ENCODE assay signal across 17 cellular contexts in genomic region chr11:3989891-3990290, GRCh38.
A peak's percentile ranks its signal among the peaks of the same experiment; 100 is the strongest.
DNase-seq lines count a peak whose midpoint lies in the region; ATAC-seq and TF ChIP-seq lines count a peak whose summit lies in the region.
"Had no signal": no experiment of that assay in that cellular context is flagged by ENCODE, and none has a peak within 500 bp of the region (broad histone marks: within the 10 kb centered on the region; RNA-seq: fewer than 3 reads in every experiment).

No MANE protein-coding gene starts in this region.

- no peak for TF ChIP-seq POLR2A in esophagus squamous epithelium (IDR thresholded peaks at IDR 0.05)
- TF ChIP-seq POLR2A in gastroesophageal sphincter (IDR thresholded peaks at IDR 0.05) = no peak

- H3K79me2 ChIP-seq in mammary epithelial cell (ENCODE audit: insufficient read depth, low read length) = peaks cover 39% of the 10 kb centered on the region

- DNase-seq in CD4-positive, alpha-beta T cell = no peak
- peak; percentile 28 for DNase-seq in GM13976 (ENCODE audit: low spot score)
- no peak for DNase-seq in T-helper 2 cell treated with Interferon-gamma antibody and Interleukin-4, amounts not matched to agents 5 μg/mL and 100 μg/mL, for 36 hours (ENCODE audit: low spot score)
- DNase-seq in esophagus squamous epithelium (lab: John Stamatoyannopoulos, UW) = no peak
- DNase-seq in lower lobe of right lung = no peak
- DNase-seq in mammary epithelial cell = no peak
- no peak for DNase-seq in middle frontal gyrus (ENCODE audit: extremely low spot score, low spot score)
- DNase-seq: activated CD4-positive, alpha-beta T cell treated with anti-CD3 and anti-CD28 coated beads, Interleukin-2, amount 50 U/mL, for 1 hour; NCI-H1092; SJCRH30; stimulated activated CD4-positive, alpha-beta T cell treated with anti-CD3 and anti-CD28 coated beads, Interleukin-4, amount 100 ng/mL, for 1 hour; stimulated activated CD8-positive, alpha-beta memory T cell treated with anti-CD3 and anti-CD28 coated beads, Interleukin-4, amount 100 ng/mL, for 48 hours; T-helper 9 cell; thyroid gland had no signal

- peak overlapping the region; percentile 79 for H3K27ac Mint-ChIP-seq in CD4-positive, alpha-beta T cell
- H3K27ac Mint-ChIP-seq in T-helper 2 cell treated with Interferon-gamma antibody and Interleukin-4, amounts not matched to agents 5 μg/mL and 100 μg/mL, for 36 hours = peak overlapping the region; percentile 54
- H3K27ac Mint-ChIP-seq: endodermal cell had no signal

- no peaks in the 10 kb centered on the region for H3K27me3 ChIP-seq in CD4-positive, alpha-beta T cell (ENCODE audit: control insufficient read depth, insufficient read depth, low read length)
- H3K27me3 ChIP-seq in esophagus squamous epithelium (no peaks in the 10 kb centered on the region), lower lobe of right lung (ENCODE audit: low read depth) (no peaks in the 10 kb centered on the region), gastroesophageal sphincter (no peaks in the 10 kb centered on the region), mammary epithelial cell (ENCODE audit: insufficient read depth, low read length) (no peaks in the 10 kb centered on the region)
- H3K27me3 ChIP-seq: SJCRH30, thyroid gland had no signal

- TF ChIP-seq CTCF in CD4-positive, alpha-beta T cell (IDR thresholded peaks at IDR 0.05) = no peak
- TF ChIP-seq CTCF in GM13976 (IDR thresholded peaks at IDR 0.05; ENCODE audit: borderline replicate concordance, control extremely low read depth, extremely low read depth, insufficient read depth, missing control alignments) = no peak
- no peak for TF ChIP-seq CTCF in esophagus squamous epithelium (IDR thresholded peaks at IDR 0.05)
- no peak for TF ChIP-seq CTCF in lower lobe of right lung (IDR thresholded peaks at IDR 0.05)
- TF ChIP-seq CTCF in gastroesophageal sphincter (IDR thresholded peaks at IDR 0.05) = no peak
- no peak for TF ChIP-seq CTCF in mammary epithelial cell (conservative IDR thresholded peaks at IDR 0.05 in 1 of 2, IDR thresholded peaks at IDR 0.05 in 1 of 2; ENCODE audit: extremely low read depth in 1 of 2, insufficient read depth in 1 of 2, low read depth in 1 of 2, low read length in 2 of 2)

- POLR2A ChIA-PET in CD4-positive, alpha-beta T cell (lab: Charles Lee) = interaction anchor here (0.7 to 2.6 kb wide), 7 partner anchors 11 to 149 kb away, joined by 3 to 16 read pairs (median 5); partner anchors contain the start of genes RHOG and STIM1

- no peak overlapping the region for H3K4me2 ChIP-seq in mammary epithelial cell (ENCODE audit: insufficient read depth, low read depth, low read length)

- no peaks in the 10 kb centered on the region for H3K27me3 Mint-ChIP-seq in CD4-positive, alpha-beta T cell
- no peaks in the 10 kb centered on the region for H3K27me3 Mint-ChIP-seq in T-helper 2 cell treated with Interferon-gamma antibody and Interleukin-4, amounts not matched to agents 5 μg/mL and 100 μg/mL, for 36 hours (ENCODE audit: low read depth)

- intact Hi-C loops in CD4-positive, alpha-beta T cell (cut with DNase I, micrococcal nuclease) = loop anchor here in 1 of 2 experiments (5.0 kb wide), 2 partner anchors 43 to 133 kb away; partner anchors contain the start of gene STIM1
- intact Hi-C loops in esophagus squamous epithelium (cut with DNase I) (no loop called here), lower lobe of right lung (cut with DNase I) (no loop called here), mammary epithelial cell (cut with micrococcal nuclease) (no loop called here)

- no peak overlapping the region for H2AFZ ChIP-seq in mammary epithelial cell (ENCODE audit: low read depth, low read length)

- no peak overlapping the region for H3K9ac ChIP-seq in mammary epithelial cell (ENCODE audit: insufficient read depth, low read length)

- CTCF ChIA-PET in CD4-positive, alpha-beta T cell (lab: Charles Lee) = interaction anchor here (1.1 to 2.8 kb wide), 2 partner anchors 53 to 134 kb away, joined by 3 to 10 read pairs; partner anchors contain the start of gene STIM1
- CTCF ChIA-PET in mammary epithelial cell (lab: Charles Lee; ENCODE audit: low non-redundant PET) = no interaction called here

- 53 to 57% methylated on average over 4 of the region's 4 CpGs for WGBS in esophagus squamous epithelium, 2 donors
- WGBS in gastroesophageal sphincter (ENCODE audit: low coverage in 1 of 2), 2 donors = 57 to 71% methylated on average over 4 of the region's 4 CpGs
- WGBS in mammary epithelial cell (ENCODE audit: low coverage, missing lambda C conversion rate) = 71% methylated on average over 4 of the region's 4 CpGs

- no peak overlapping the region for H3K27ac ChIP-seq in CD4-positive, alpha-beta T cell (ENCODE audit: low read depth, low read length)
- H3K27ac ChIP-seq in esophagus squamous epithelium = peak overlapping the region in 2 of 4 donors; percentile 64 to 68
- no peak overlapping the region for H3K27ac ChIP-seq in lower lobe of right lung
- peak overlapping the region in 2 of 4 donors; percentile 44 to 50 for H3K27ac ChIP-seq in gastroesophageal sphincter
- no peak overlapping the region for H3K27ac ChIP-seq in mammary epithelial cell (ENCODE audit: insufficient read depth, low read depth, low read length)
- H3K27ac ChIP-seq: HL-60, SJCRH30, thyroid gland had no signal

- in situ Hi-C loops in GM13976 (cut with MboI; ENCODE audit: low sequenced_read_pairs, unreplicated experiment) (no loop called here), mammary epithelial cell (cut with MboI; ENCODE audit: low sequenced_read_pairs in 2 of 2) (no loop called here)

- peaks cover 0 to 57% (median 17%) of the 10 kb centered on the region in 3 donors for H3K4me1 ChIP-seq in esophagus squamous epithelium
- no peaks in the 10 kb centered on the region for H3K4me1 ChIP-seq in lower lobe of right lung
- peaks cover 3 to 53% (median 11%) of the 10 kb centered on the region in 3 donors for H3K4me1 ChIP-seq in gastroesophageal sphincter
- H3K4me1 ChIP-seq in mammary epithelial cell (ENCODE audit: insufficient read depth, low read length) = no peaks in the 10 kb centered on the region
- H3K4me1 ChIP-seq: SJCRH30 had no signal

- dilution Hi-C loops in mammary epithelial cell (cut with HindIII; ENCODE audit: low sequenced_read_pairs) = no loop called here

- H3K4me3 ChIP-seq in esophagus squamous epithelium (peak overlapping the region in 3 of 4 donors; percentile 27 to 56 (median 29)), lower lobe of right lung (no peak overlapping the region), gastroesophageal sphincter (no peak overlapping the region), mammary epithelial cell (replicated peaks in 1 of 3; ENCODE audit: insufficient read depth in 1 of 3, low read depth in 2 of 3, low read length in 3 of 3) (no peak overlapping the region)
- H3K4me3 ChIP-seq: SJCRH30, thyroid gland had no signal

- H4K20me1 ChIP-seq in mammary epithelial cell (ENCODE audit: insufficient read depth, low read length) = no peaks in the 10 kb centered on the region

- H3K36me3 ChIP-seq in esophagus squamous epithelium = peaks cover 0 to 7% (median 0%) of the 10 kb centered on the region in 3 donors
- no peaks in the 10 kb centered on the region for H3K36me3 ChIP-seq in lower lobe of right lung
- no peaks in the 10 kb centered on the region for H3K36me3 ChIP-seq in gastroesophageal sphincter
- no peaks in the 10 kb centered on the region for H3K36me3 ChIP-seq in mammary epithelial cell (ENCODE audit: insufficient read depth, low read length)
- H3K36me3 ChIP-seq: SJCRH30, thyroid gland had no signal

- peaks cover 10% of the 10 kb centered on the region for H3K9me3 Mint-ChIP-seq in CD4-positive, alpha-beta T cell
- peaks cover 31% of the 10 kb centered on the region for H3K9me3 Mint-ChIP-seq in T-helper 2 cell treated with Interferon-gamma antibody and Interleukin-4, amounts not matched to agents 5 μg/mL and 100 μg/mL, for 36 hours

- no peak for TF ChIP-seq EP300 in gastroesophageal sphincter (IDR thresholded peaks at IDR 0.05)

- H3K4me3 Mint-ChIP-seq in CD4-positive, alpha-beta T cell = peak overlapping the region; percentile 36
- peak overlapping the region; percentile 55 for H3K4me3 Mint-ChIP-seq in T-helper 2 cell treated with Interferon-gamma antibody and Interleukin-4, amounts not matched to agents 5 μg/mL and 100 μg/mL, for 36 hours

- peaks cover 76% of the 10 kb centered on the region for H3K4me1 Mint-ChIP-seq in CD4-positive, alpha-beta T cell (ENCODE audit: low read depth)
- H3K4me1 Mint-ChIP-seq in T-helper 2 cell treated with Interferon-gamma antibody and Interleukin-4, amounts not matched to agents 5 μg/mL and 100 μg/mL, for 36 hours (ENCODE audit: low read depth) = peaks cover 40% of the 10 kb centered on the region

- peaks cover 52% of the 10 kb centered on the region for H3K36me3 Mint-ChIP-seq in CD4-positive, alpha-beta T cell (ENCODE audit: low read depth)
- H3K36me3 Mint-ChIP-seq in T-helper 2 cell treated with Interferon-gamma antibody and Interleukin-4, amounts not matched to agents 5 μg/mL and 100 μg/mL, for 36 hours (ENCODE audit: low read depth) = peaks cover 44% of the 10 kb centered on the region

- peak; percentile 77 for ATAC-seq in CD4-positive, alpha-beta T cell (ENCODE audit: poor library complexity)
- no peak for ATAC-seq in lower lobe of right lung
- ATAC-seq in gastroesophageal sphincter = no peak

- BruUV-seq in mammary epithelial cell (replicated peaks; lab: Mats Ljungman, UMichigan) = no TSS peak

- peaks cover 8% of the 10 kb centered on the region for H3K9me3 ChIP-seq in CD4-positive, alpha-beta T cell (ENCODE audit: control insufficient read depth, low read length)
- H3K9me3 ChIP-seq in esophagus squamous epithelium (peaks cover 0 to 15% (median 12%) of the 10 kb centered on the region in 3 donors), lower lobe of right lung (peaks cover 16% of the 10 kb centered on the region), gastroesophageal sphincter (peaks cover 0 to 17% (median 0%) of the 10 kb centered on the region in 3 donors), mammary epithelial cell (replicated peaks; ENCODE audit: insufficient read depth, low read length) (peaks cover 8% of the 10 kb centered on the region)
- H3K9me3 ChIP-seq: thyroid gland had no signal

Comparison
In these comparisons a context has a peak if more than half of its experiments do, and no peak if none do; other contexts are left out.
1. H3K4me3 ChIP-seq: peak in esophagus squamous epithelium (3 of 4); none in lower lobe of right lung (single experiment), gastroesophageal sphincter (0 of 2) and mammary epithelial cell (0 of 3).